23 cellular contexts compared by ENCODE assay signal in genomic region chr15:42695527-42696071, GRCh38.
DNase-seq lines count a peak whose midpoint lies in the region; ATAC-seq and TF ChIP-seq lines count a peak whose summit lies in the region.
"Had no signal": no experiment of that assay in that cellular context is flagged by ENCODE, and none has a peak within 500 bp of the region (broad histone marks: within the 10 kb centered on the region; RNA-seq: fewer than 3 reads in every experiment).

No MANE protein-coding gene starts in this region.

- TF ChIP-seq POLR2A in GM18505 (IDR thresholded peaks at IDR 0.05; ENCODE audit: borderline replicate concordance, extremely low read depth, insufficient read depth, insufficient read length), result no peak

- H3K4me1 Mint-ChIP-seq in stimulated activated effector memory CD8-positive, alpha-beta T cell treated with anti-CD3 and anti-CD28 coated beads, Interleukin-12 subunit alpha, Interleukin-12 subunit beta, amount 100 ng/mL, for 72 hours, result peaks cover 13% of the 10 kb centered on the region

- ATAC-seq in stimulated activated effector memory CD8-positive, alpha-beta T cell treated with anti-CD3 and anti-CD28 coated beads, Interleukin-12 subunit alpha, Interleukin-12 subunit beta, amount 100 ng/mL, for 72 hours, result no peak
- no peak for ATAC-seq in GM18505 (IDR thresholded peaks at IDR 0.05; ENCODE audit: unreplicated experiment)
- ATAC-seq: A549, Panc1 had no signal

- CTCF ChIA-PET in RWPE1 (lab: Yijun Ruan, JAX), result interaction anchor here (1.2 to 1.3 kb wide), 2 partner anchors 9 to 27 kb away, joined by 3 to 4 read pairs; no protein-coding TSS in a partner anchor

- H3K9me3 Mint-ChIP-seq in stimulated activated effector memory CD8-positive, alpha-beta T cell treated with anti-CD3 and anti-CD28 coated beads, Interleukin-12 subunit alpha, Interleukin-12 subunit beta, amount 100 ng/mL, for 72 hours, result no peaks in the 10 kb centered on the region
- H3K9me3 Mint-ChIP-seq: CD4-positive, alpha-beta memory T cell; HFFc6 had no signal

- DNase-seq in D341Med (ENCODE audit: low spot score) (peak; percentile 9), RWPE1 (ENCODE audit: low spot score) (no peak), fibroblast of mammary gland (ENCODE audit: low read depth) (peak; percentile 18), NCI-H2081 treated with DMSO at 0.1 percent for 48 hours (lab: John Stamatoyannopoulos, UW) (no peak), COLO668 (lab: John Stamatoyannopoulos, UW; ENCODE audit: unreplicated experiment) (no peak)
- no peak for DNase-seq in stimulated activated effector memory CD8-positive, alpha-beta T cell treated with anti-CD3 and anti-CD28 coated beads, Interleukin-12 subunit alpha, Interleukin-12 subunit beta, amount 100 ng/mL, for 72 hours (ENCODE audit: low spot score in 2 of 2)
- DNase-seq: Calu3; CD4-positive, alpha-beta memory T cell; DMS79; HFFc6; IMR-90; NCI-H1092 treated with DMSO at 0.1 percent for 48 hours; NCI-H146; NCI-H2029 treated with DMSO at 0.1 percent for 48 hours; NCI-H2171 treated with DMSO at 0.1 percent for 48 hours; NCI-H446; SHP77 had no signal

- H3K4me3 Mint-ChIP-seq in stimulated activated effector memory CD8-positive, alpha-beta T cell treated with anti-CD3 and anti-CD28 coated beads, Interleukin-12 subunit alpha, Interleukin-12 subunit beta, amount 100 ng/mL, for 72 hours, result no peak overlapping the region
- H3K4me3 Mint-ChIP-seq: CD4-positive, alpha-beta memory T cell; HFFc6 had no signal

- POLR2A ChIA-PET in RWPE1 (lab: Yijun Ruan, JAX; ENCODE audit: low non-redundant PET), result no interaction called here

- peak overlapping the region; percentile 70 for H3K27ac Mint-ChIP-seq in stimulated activated effector memory CD8-positive, alpha-beta T cell treated with anti-CD3 and anti-CD28 coated beads, Interleukin-12 subunit alpha, Interleukin-12 subunit beta, amount 100 ng/mL, for 72 hours
- H3K27ac Mint-ChIP-seq: HFFc6 had no signal

- H3K4me3 ChIP-seq in fibroblast of mammary gland (ENCODE audit: control insufficient read depth, low read depth, low read length), result no peak overlapping the region
- H3K4me3 ChIP-seq: A549, BLaER1, SK-N-MC had no signal

- no peak for TF ChIP-seq CTCF in RWPE1 (conservative IDR thresholded peaks at IDR 0.05; ENCODE audit: low read depth)
- TF ChIP-seq CTCF in fibroblast of mammary gland (conservative IDR thresholded peaks at IDR 0.05; ENCODE audit: control insufficient read depth, insufficient read depth, low read depth, low read length), result no peak

- H3K27ac ChIP-seq in RWPE1, result peak overlapping the region; percentile 1; the same call in 1 of the 2 replicates
- H3K27ac ChIP-seq: A549, BLaER1, HL-60, SK-N-MC had no signal

- H3K36me3 Mint-ChIP-seq in stimulated activated effector memory CD8-positive, alpha-beta T cell treated with anti-CD3 and anti-CD28 coated beads, Interleukin-12 subunit alpha, Interleukin-12 subunit beta, amount 100 ng/mL, for 72 hours, result peaks cover 18% of the 10 kb centered on the region

Comparison
In these comparisons a context has a peak if more than half of its experiments do, and no peak if none do; other contexts are left out.
1. DNase-seq: peak in D341Med (single experiment) and fibroblast of mammary gland (single experiment); none in RWPE1 (single experiment), stimulated activated effector memory CD8-positive, alpha-beta T cell treated with anti-CD3 and anti-CD28 coated beads, Interleukin-12 subunit alpha, Interleukin-12 subunit beta, amount 100 ng/mL, for 72 hours (0 of 2), NCI-H2081 treated with DMSO at 0.1 percent for 48 hours (single experiment) and COLO668 (single experiment).